ENCODE assay signal across 20 cellular contexts in the genomic region with DNA sequence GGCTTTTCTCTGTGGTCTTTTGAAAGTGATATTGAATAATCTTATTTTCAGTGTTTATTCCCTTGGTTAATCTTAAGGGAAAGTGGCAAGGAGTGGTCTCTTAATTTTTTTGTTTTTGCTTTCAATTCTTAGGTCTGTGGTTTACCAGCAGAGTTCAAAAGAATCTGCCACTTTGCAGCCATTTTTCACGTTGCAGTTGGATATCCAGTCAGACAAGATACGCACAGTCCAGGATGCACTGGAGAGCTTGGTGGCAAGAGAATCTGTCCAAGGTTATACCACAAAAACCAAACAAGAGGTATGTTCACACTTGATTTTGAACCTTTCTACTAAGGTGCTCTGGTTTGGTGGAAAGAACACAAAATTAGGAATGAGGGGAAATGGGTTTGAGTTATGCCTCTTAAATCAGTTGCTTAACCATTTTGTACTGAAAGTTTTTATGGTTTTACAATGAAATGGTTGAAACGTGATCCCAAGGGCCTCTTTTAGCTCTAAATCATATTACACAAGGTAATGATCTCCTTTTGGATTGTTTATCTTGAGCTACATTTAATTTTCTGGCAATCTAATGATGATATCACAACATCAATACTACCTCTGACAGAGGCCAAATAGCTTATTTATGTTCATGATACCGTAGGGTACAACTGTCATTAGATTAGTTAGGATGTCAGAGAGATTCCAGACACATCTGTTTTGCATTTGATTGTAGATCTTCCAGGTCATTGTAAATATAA. TPM values are rescaled to one million over a fixed set of nuclear protein-coding genes. Genes with fewer than 3 reads are reported as not detected.
DNase-seq lines count a peak whose midpoint lies in the region; ATAC-seq and TF ChIP-seq lines count a peak whose summit lies in the region.
"Had no signal": no experiment of that assay in that cellular context is flagged by ENCODE, and none has a peak within 500 bp of the region (broad histone marks: within the 10 kb centered on the region; RNA-seq: fewer than 3 reads in every experiment).

No MANE protein-coding gene starts in this region.

- no peaks in the 10 kb centered on the region for H3K27me3 ChIP-seq in effector memory CD4-positive, alpha-beta T cell (replicated peaks; ENCODE audit: control insufficient read depth, insufficient read depth, low read length, poor library complexity, severe bottlenecking)
- H3K27me3 ChIP-seq: esophagus squamous epithelium, MG63, neutrophil had no signal

- peaks cover 49% of the 10 kb centered on the region for H3K36me3 ChIP-seq in effector memory CD4-positive, alpha-beta T cell (ENCODE audit: control insufficient read depth, insufficient read depth, low read length)

- H3K27ac ChIP-seq in effector memory CD4-positive, alpha-beta T cell (ENCODE audit: insufficient read depth, low read length, poor library complexity, severe bottlenecking): no peak overlapping the region
- H3K27ac ChIP-seq: esophagus squamous epithelium, neutrophil, thoracic aorta had no signal

- peaks cover 27% of the 10 kb centered on the region for H3K36me3 Mint-ChIP-seq in activated naive CD8-positive, alpha-beta T cell
- peaks cover 45% of the 10 kb centered on the region for H3K36me3 Mint-ChIP-seq in activated naive CD8-positive, alpha-beta T cell treated with anti-CD3 and anti-CD28 coated beads for 36 hours
- peaks cover 99% of the 10 kb centered on the region for H3K36me3 Mint-ChIP-seq in stimulated activated effector memory CD8-positive, alpha-beta T cell treated with anti-CD3 and anti-CD28 coated beads, Interleukin-12 subunit alpha, Interleukin-12 subunit beta, amount 100 ng/mL, for 72 hours

- no peak for DNase-seq in activated naive CD8-positive, alpha-beta T cell treated with anti-CD3 and anti-CD28 coated beads for 36 hours
- no peak for DNase-seq in effector memory CD4-positive, alpha-beta T cell
- no peak for DNase-seq in stimulated activated effector memory CD8-positive, alpha-beta T cell treated with anti-CD3 and anti-CD28 coated beads, Interleukin-12 subunit alpha, Interleukin-12 subunit beta, amount 100 ng/mL, for 72 hours (ENCODE audit: low spot score in 2 of 2)
- DNase-seq in Kasumi-1 (lab: John Stamatoyannopoulos, UW) (no peak), T1000 (lab: John Stamatoyannopoulos, UW) (no peak)
- DNase-seq: amniotic stem cell; caudate nucleus; esophagus squamous epithelium; H9; MG63; NCI-H774; PC-3; SHP77 treated with DMSO at 0.1 percent for 48 hours; stimulated activated CD4-positive, alpha-beta T cell treated with anti-CD3 and anti-CD28 coated beads, Interleukin-15, amount 100 ng/mL, for 24 hours; T-helper 9 cell had no signal

- H3K9me3 Mint-ChIP-seq in activated naive CD8-positive, alpha-beta T cell (ENCODE audit: low read depth): no peaks in the 10 kb centered on the region
- no peaks in the 10 kb centered on the region for H3K9me3 Mint-ChIP-seq in activated naive CD8-positive, alpha-beta T cell treated with anti-CD3 and anti-CD28 coated beads for 36 hours
- H3K9me3 Mint-ChIP-seq in stimulated activated effector memory CD8-positive, alpha-beta T cell treated with anti-CD3 and anti-CD28 coated beads, Interleukin-12 subunit alpha, Interleukin-12 subunit beta, amount 100 ng/mL, for 72 hours: no peaks in the 10 kb centered on the region
- H3K9me3 Mint-ChIP-seq: H9 had no signal

- peaks cover 29% of the 10 kb centered on the region for H3K4me1 ChIP-seq in effector memory CD4-positive, alpha-beta T cell (ENCODE audit: control insufficient read depth, insufficient read depth, low read length, poor library complexity, severe bottlenecking)
- H3K4me1 ChIP-seq: esophagus squamous epithelium had no signal

- peak overlapping the region; percentile 39 for H3K4me3 Mint-ChIP-seq in activated naive CD8-positive, alpha-beta T cell
- no peak overlapping the region for H3K4me3 Mint-ChIP-seq in activated naive CD8-positive, alpha-beta T cell treated with anti-CD3 and anti-CD28 coated beads for 36 hours
- no peak overlapping the region for H3K4me3 Mint-ChIP-seq in stimulated activated effector memory CD8-positive, alpha-beta T cell treated with anti-CD3 and anti-CD28 coated beads, Interleukin-12 subunit alpha, Interleukin-12 subunit beta, amount 100 ng/mL, for 72 hours
- H3K4me3 Mint-ChIP-seq: H9 had no signal

- peak overlapping the region; percentile 72 for H3K27ac Mint-ChIP-seq in activated naive CD8-positive, alpha-beta T cell
- H3K27ac Mint-ChIP-seq in activated naive CD8-positive, alpha-beta T cell treated with anti-CD3 and anti-CD28 coated beads for 36 hours: no peak overlapping the region
- peak overlapping the region; percentile 75 for H3K27ac Mint-ChIP-seq in stimulated activated effector memory CD8-positive, alpha-beta T cell treated with anti-CD3 and anti-CD28 coated beads, Interleukin-12 subunit alpha, Interleukin-12 subunit beta, amount 100 ng/mL, for 72 hours
- H3K27ac Mint-ChIP-seq: H9 had no signal

- H3K4me1 Mint-ChIP-seq in activated naive CD8-positive, alpha-beta T cell (ENCODE audit: low read depth): peaks cover 47% of the 10 kb centered on the region
- H3K4me1 Mint-ChIP-seq in activated naive CD8-positive, alpha-beta T cell treated with anti-CD3 and anti-CD28 coated beads for 36 hours: peaks cover 27% of the 10 kb centered on the region
- H3K4me1 Mint-ChIP-seq in stimulated activated effector memory CD8-positive, alpha-beta T cell treated with anti-CD3 and anti-CD28 coated beads, Interleukin-12 subunit alpha, Interleukin-12 subunit beta, amount 100 ng/mL, for 72 hours: peaks cover 46% of the 10 kb centered on the region
- H3K4me1 Mint-ChIP-seq: H9 had no signal

- peak overlapping the region; percentile 33 for H3K4me3 ChIP-seq in effector memory CD4-positive, alpha-beta T cell (ENCODE audit: insufficient read depth, low read depth, low read length, poor library complexity, severe bottlenecking)
- H3K4me3 ChIP-seq: esophagus squamous epithelium, MG63, thoracic aorta had no signal

- no peaks in the 10 kb centered on the region for H3K27me3 Mint-ChIP-seq in activated naive CD8-positive, alpha-beta T cell
- H3K27me3 Mint-ChIP-seq in activated naive CD8-positive, alpha-beta T cell treated with anti-CD3 and anti-CD28 coated beads for 36 hours: no peaks in the 10 kb centered on the region

- no peaks in the 10 kb centered on the region for H3K9me3 ChIP-seq in effector memory CD4-positive, alpha-beta T cell (ENCODE audit: control insufficient read depth, low read length)
- H3K9me3 ChIP-seq: esophagus squamous epithelium, MG63, neutrophil, thoracic aorta had no signal

- ATAC-seq in SK-N-SH treated with all-trans-retinoic acid at 6 μM for 48 hours: peak; percentile 18; the same call in 1 of the 3 replicates
- ATAC-seq in stimulated activated effector memory CD8-positive, alpha-beta T cell treated with anti-CD3 and anti-CD28 coated beads, Interleukin-12 subunit alpha, Interleukin-12 subunit beta, amount 100 ng/mL, for 72 hours: no peak
- ATAC-seq: activated CD4-positive, CD25-positive, alpha-beta regulatory T cell treated with anti-CD3 and anti-CD28 coated beads, Interleukin-2, amount 50 U/mL, for 24 hours; PC-3 had no signal

TF ChIP-seq in SK-N-SH treated with all-trans-retinoic acid at 6 μM for 48 hours, 23 proteins besides CTCF, POLR2A, EP300 and RAD21 (continues in another document):
- no peak for TF ChIP-seq ZFP30 (CRISPR knock-in tag; IDR thresholded peaks at IDR 0.05)
- TF ChIP-seq ESRRG (CRISPR knock-in tag; IDR thresholded peaks at IDR 0.05): no peak
- TF ChIP-seq CSDC2 (CRISPR knock-in tag; IDR thresholded peaks at IDR 0.05): no peak
- TF ChIP-seq, protein P1, sequence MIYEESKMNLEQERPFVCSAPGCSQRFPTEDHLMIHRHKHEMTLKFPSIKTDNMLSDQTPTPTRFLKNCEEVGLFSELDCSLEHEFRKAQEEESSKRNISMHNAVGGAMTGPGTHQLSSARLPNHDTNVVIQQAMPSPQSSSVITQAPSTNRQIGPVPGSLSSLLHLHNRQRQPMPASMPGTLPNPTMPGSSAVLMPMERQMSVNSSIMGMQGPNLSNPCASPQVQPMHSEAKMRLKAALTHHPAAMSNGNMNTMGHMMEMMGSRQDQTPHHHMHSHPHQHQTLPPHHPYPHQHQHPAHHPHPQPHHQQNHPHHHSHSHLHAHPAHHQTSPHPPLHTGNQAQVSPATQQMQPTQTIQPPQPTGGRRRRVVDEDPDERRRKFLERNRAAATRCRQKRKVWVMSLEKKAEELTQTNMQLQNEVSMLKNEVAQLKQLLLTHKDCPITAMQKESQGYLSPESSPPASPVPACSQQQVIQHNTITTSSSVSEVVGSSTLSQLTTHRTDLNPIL (CRISPR knock-in tag; IDR thresholded peaks at IDR 0.05; ENCODE audit: low read depth): peak; percentile 56; the same call in 1 of the 2 replicates
- no peak for TF ChIP-seq ARNTL (CRISPR knock-in tag; IDR thresholded peaks at IDR 0.05; ENCODE audit: borderline replicate concordance, low read depth)
- peak; percentile 8; the same call in 1 of the 2 replicates for TF ChIP-seq GLIS3 (CRISPR knock-in tag; IDR thresholded peaks at IDR 0.05)
- peak; percentile 70 for TF ChIP-seq ZNF8 (CRISPR knock-in tag; IDR thresholded peaks at IDR 0.05)
- TF ChIP-seq, protein P2, sequence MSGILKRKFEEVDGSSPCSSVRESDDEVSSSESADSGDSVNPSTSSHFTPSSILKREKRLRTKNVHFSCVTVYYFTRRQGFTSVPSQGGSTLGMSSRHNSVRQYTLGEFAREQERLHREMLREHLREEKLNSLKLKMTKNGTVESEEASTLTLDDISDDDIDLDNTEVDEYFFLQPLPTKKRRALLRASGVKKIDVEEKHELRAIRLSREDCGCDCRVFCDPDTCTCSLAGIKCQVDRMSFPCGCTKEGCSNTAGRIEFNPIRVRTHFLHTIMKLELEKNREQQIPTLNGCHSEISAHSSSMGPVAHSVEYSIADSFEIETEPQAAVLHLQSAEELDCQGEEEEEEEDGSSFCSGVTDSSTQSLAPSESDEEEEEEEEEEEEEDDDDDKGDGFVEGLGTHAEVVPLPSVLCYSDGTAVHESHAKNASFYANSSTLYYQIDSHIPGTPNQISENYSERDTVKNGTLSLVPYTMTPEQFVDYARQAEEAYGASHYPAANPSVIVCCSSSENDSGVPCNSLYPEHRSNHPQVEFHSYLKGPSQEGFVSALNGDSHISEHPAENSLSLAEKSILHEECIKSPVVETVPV (CRISPR knock-in tag; IDR thresholded peaks at IDR 0.05): peak; percentile 85
- TF ChIP-seq, protein P3, sequence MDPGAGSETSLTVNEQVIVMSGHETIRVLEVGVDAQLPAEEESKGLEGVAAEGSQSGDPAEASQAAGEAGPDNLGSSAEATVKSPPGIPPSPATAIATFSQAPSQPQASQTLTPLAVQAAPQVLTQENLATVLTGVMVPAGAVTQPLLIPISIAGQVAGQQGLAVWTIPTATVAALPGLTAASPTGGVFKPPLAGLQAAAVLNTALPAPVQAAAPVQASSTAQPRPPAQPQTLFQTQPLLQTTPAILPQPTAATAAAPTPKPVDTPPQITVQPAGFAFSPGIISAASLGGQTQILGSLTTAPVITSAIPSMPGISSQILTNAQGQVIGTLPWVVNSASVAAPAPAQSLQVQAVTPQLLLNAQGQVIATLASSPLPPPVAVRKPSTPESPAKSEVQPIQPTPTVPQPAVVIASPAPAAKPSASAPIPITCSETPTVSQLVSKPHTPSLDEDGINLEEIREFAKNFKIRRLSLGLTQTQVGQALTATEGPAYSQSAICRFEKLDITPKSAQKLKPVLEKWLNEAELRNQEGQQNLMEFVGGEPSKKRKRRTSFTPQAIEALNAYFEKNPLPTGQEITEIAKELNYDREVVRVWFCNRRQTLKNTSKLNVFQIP (CRISPR knock-in tag; IDR thresholded peaks at IDR 0.05; ENCODE audit: borderline replicate concordance, low read depth): no peak

RNA-seq across cellular contexts. Expression of a gene that starts 51.6 kb away (rescaled TPM):
- not detected for total RNA-seq in activated naive CD8-positive, alpha-beta T cell treated with anti-CD3 and anti-CD28 coated beads for 36 hours
